Comparison of ENCODE assay signal across 7 cellular contexts in genomic region chr19:55178781-55179569, GRCh38.
A peak's percentile ranks its signal among the peaks of the same experiment; 100 is the strongest.
DNase-seq lines count a peak whose midpoint lies in the region; ATAC-seq lines count a peak whose summit lies in the region.

No MANE protein-coding gene starts in this region.

- ATAC-seq in GM18520 (IDR thresholded peaks at IDR 0.05; ENCODE audit: unreplicated experiment) = peak; percentile 74
- peak; percentile 51 for ATAC-seq in HG03060 (IDR thresholded peaks at IDR 0.05; ENCODE audit: low read depth, unreplicated experiment)

- peak; percentile 100 for DNase-seq in NCI-H2227 treated with DMSO at 0.1 percent for 48 hours (lab: John Stamatoyannopoulos, UW)
- peak; percentile 69 to 79 for DNase-seq in activated CD4-positive, alpha-beta T cell treated with anti-CD3 and anti-CD28 coated beads for 24 hours (ENCODE audit: low read depth in 2 of 2)
- peak; percentile 72 to 81 for DNase-seq in cerebellar nuclear complex (lab: John Stamatoyannopoulos, UW)
- peak; percentile 96 for DNase-seq in left kidney (ENCODE audit: low read depth, low spot score)
- DNase-seq in stimulated activated CD4-positive, alpha-beta T cell treated with anti-CD3 and anti-CD28 coated beads, Interleukin-4, amount 100 ng/mL, for 24 hours = peak; percentile 91

Comparison
In these comparisons a context has a peak if more than half of its experiments do, and no peak if none do; other contexts are left out.
1. Peak in every context shown above with its lines: DNase-seq and ATAC-seq.